5 cellular contexts compared by ENCODE assay signal in genomic region chr19:7327802-7328201, GRCh38.
"Had no signal": no experiment of that assay in that cellular context is flagged by ENCODE, and none has a peak within 500 bp of the region (broad histone marks: within the 10 kb centered on the region; RNA-seq: fewer than 3 reads in every experiment).

No MANE protein-coding gene starts in this region.

- H3K4me3 ChIP-seq: K562 had no signal

- H3K36me3 Mint-ChIP-seq: IgD-negative memory B cell had no signal

- H3K27me3 Mint-ChIP-seq: IgD-negative memory B cell had no signal

- H3K27ac ChIP-seq: HL-60 had no signal

- H3K4me3 Mint-ChIP-seq: IgD-negative memory B cell had no signal

- H3K27ac Mint-ChIP-seq: IgD-negative memory B cell had no signal

- DNase-seq: IMR-90 had no signal

- ATAC-seq: HepG2, K562 had no signal
